ENCODE assay signal across 23 cellular contexts in the genomic region with DNA sequence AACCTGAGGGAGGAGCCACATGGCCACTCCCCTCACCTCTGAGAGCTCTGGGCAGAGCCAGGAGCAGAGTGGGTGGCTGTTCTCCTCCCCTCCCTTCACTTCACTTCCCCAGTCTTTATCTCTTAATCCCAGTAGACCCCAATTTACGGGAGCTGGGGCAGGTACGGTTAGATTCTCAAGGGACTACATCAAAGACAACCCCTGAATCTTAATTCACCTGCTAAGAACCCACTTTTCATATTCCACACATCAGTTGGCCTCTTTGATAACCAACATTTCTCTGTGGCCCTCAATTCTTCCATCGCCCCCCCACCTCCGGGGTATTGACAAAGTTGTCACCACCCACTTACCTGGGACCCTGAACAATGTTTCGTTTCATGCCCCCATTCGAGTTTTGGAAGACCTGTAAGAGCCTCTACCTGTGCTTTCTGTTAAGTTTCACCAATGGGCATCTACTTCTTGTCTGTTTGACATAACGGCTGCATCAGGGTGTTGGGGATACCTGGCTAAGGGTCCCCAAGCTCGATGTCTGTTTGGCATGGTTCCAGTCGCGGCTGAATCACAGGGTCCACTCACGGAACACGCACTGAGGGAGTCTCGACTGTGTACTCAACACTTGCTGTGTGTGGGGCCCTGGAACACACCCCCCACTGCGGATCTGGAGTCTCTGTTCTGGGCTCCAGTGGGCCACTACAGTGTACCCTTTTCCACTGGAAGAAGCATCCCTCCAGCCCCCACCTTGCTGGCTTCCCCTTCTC. TPM values are rescaled to one million over a fixed set of nuclear protein-coding genes. Genes with fewer than 3 reads are reported as not detected.
DNase-seq lines count a peak whose midpoint lies in the region; ATAC-seq and TF ChIP-seq lines count a peak whose summit lies in the region.
"Had no signal": no experiment of that assay in that cellular context is flagged by ENCODE, and none has a peak within 500 bp of the region (broad histone marks: within the 10 kb centered on the region; RNA-seq: fewer than 3 reads in every experiment).

No MANE protein-coding gene starts in this region.

- no peak overlapping the region for H3K4ac ChIP-seq in neuronal stem cell (ENCODE audit: low read length)

- H3K36me3 Mint-ChIP-seq in activated T-helper 17 cell treated with anti-CD3 and anti-CD28 coated beads, Interleukin-2, amount 50 U/mL, for 72 hours (ENCODE audit: low read depth): no peaks in the 10 kb centered on the region

- TF ChIP-seq CTCF in DOHH2 (IDR thresholded peaks at IDR 0.05; ENCODE audit: low read depth, low read length, poor library complexity, severe bottlenecking): no peak

- no peak overlapping the region for H3K14ac ChIP-seq in neuronal stem cell (ENCODE audit: low read length)

- no peaks in the 10 kb centered on the region for H3K79me1 ChIP-seq in neuronal stem cell (ENCODE audit: low read depth, low read length)

- H3K4me2 ChIP-seq in DOHH2 (ENCODE audit: low read length) (peak overlapping the region; percentile 37), neuronal stem cell (ENCODE audit: insufficient read depth, low read length, poor library complexity, severe bottlenecking) (no peak overlapping the region)

- peak; percentile 37 for ATAC-seq in HG03565 (IDR thresholded peaks at IDR 0.05; ENCODE audit: unreplicated experiment)
- ATAC-seq in activated T-helper 17 cell treated with anti-CD3 and anti-CD28 coated beads, Interleukin-2, amount 50 U/mL, for 72 hours (replicated peaks): no peak

- H3K4me3 Mint-ChIP-seq in activated T-helper 17 cell treated with anti-CD3 and anti-CD28 coated beads, Interleukin-2, amount 50 U/mL, for 72 hours: peak overlapping the region; percentile 28
- H3K4me3 Mint-ChIP-seq: activated B cell treated with CpG ODN at 0.5 μM for 24 hours; activated naive CD4-positive, alpha-beta T cell treated with anti-CD3 and anti-CD28 coated beads for 36 hours had no signal

- peaks cover 3% of the 10 kb centered on the region for H3K27me3 Mint-ChIP-seq in activated T-helper 17 cell treated with anti-CD3 and anti-CD28 coated beads, Interleukin-2, amount 50 U/mL, for 72 hours
- H3K27me3 Mint-ChIP-seq: activated B cell treated with CpG ODN at 0.5 μM for 24 hours had no signal

- H3K79me2 ChIP-seq in DOHH2 (ENCODE audit: control insufficient read depth, low read length): no peaks in the 10 kb centered on the region

- H3K27ac ChIP-seq in DOHH2 (ENCODE audit: low read depth, low read length): no peak overlapping the region
- no peak overlapping the region for H3K27ac ChIP-seq in neuronal stem cell (replicated peaks; ENCODE audit: low read length)
- H3K27ac ChIP-seq: gastroesophageal sphincter, prostate gland, sigmoid colon had no signal

- WGBS in neuronal stem cell (ENCODE audit: extremely low coverage in 2 of 2, insufficient read length in 2 of 2, insufficient replicate concordance in 1 of 2), 2 donors: no CpG with 5 or more reads among the region's 14 CpGs

- no peaks in the 10 kb centered on the region for H3K9me2 ChIP-seq in DOHH2 (replicated peaks; ENCODE audit: control insufficient read depth, low read length)

- peak overlapping the region; percentile 6 for H3K18ac ChIP-seq in neuronal stem cell (ENCODE audit: low read length)

- H2BK12ac ChIP-seq in neuronal stem cell (ENCODE audit: low read length): no peak overlapping the region

- H4K8ac ChIP-seq in neuronal stem cell (ENCODE audit: low read depth, low read length): no peak overlapping the region

- no peaks in the 10 kb centered on the region for H3K4me1 Mint-ChIP-seq in activated T-helper 17 cell treated with anti-CD3 and anti-CD28 coated beads, Interleukin-2, amount 50 U/mL, for 72 hours

- H3K9me3 ChIP-seq in DOHH2 (ENCODE audit: control insufficient read depth, insufficient read depth, low read length) (peaks cover 28% of the 10 kb centered on the region; the same call in 1 of the 2 replicates), neuronal stem cell (replicated peaks in 1 of 2; ENCODE audit: control insufficient read depth in 2 of 2, insufficient read depth in 1 of 2, low read depth in 1 of 2, low read length in 2 of 2) (peaks cover 4 to 13% of the 10 kb centered on the region in 2 donors)
- H3K9me3 ChIP-seq: gastroesophageal sphincter, prostate gland had no signal

- H2BK15ac ChIP-seq in neuronal stem cell (ENCODE audit: low read length): no peak overlapping the region

- H2AK5ac ChIP-seq in neuronal stem cell (ENCODE audit: low read depth, low read length): peak overlapping the region; percentile 24

- no peak overlapping the region for H4K91ac ChIP-seq in neuronal stem cell (ENCODE audit: low read depth, low read length, poor library complexity)

- no peaks in the 10 kb centered on the region for H3F3A ChIP-seq in DOHH2 (ENCODE audit: control insufficient read depth, insufficient read depth)

- no peak overlapping the region for H3K27ac Mint-ChIP-seq in activated T-helper 17 cell treated with anti-CD3 and anti-CD28 coated beads, Interleukin-2, amount 50 U/mL, for 72 hours
- H3K27ac Mint-ChIP-seq: activated B cell treated with CpG ODN at 0.5 μM for 24 hours; activated naive CD4-positive, alpha-beta T cell treated with anti-CD3 and anti-CD28 coated beads for 36 hours; activated T-cell treated with anti-CD3 and anti-CD28 coated beads, Interleukin-2, amount 50 U/mL, for 72 hours had no signal

- H4K20me1 ChIP-seq in DOHH2 (ENCODE audit: control insufficient read depth, insufficient read depth, low read depth, low read length): no peaks in the 10 kb centered on the region

- DNase-seq in neuronal stem cell (ENCODE audit: low spot score) (no peak), SIG-M5 treated with dmso at 0.1 percent for 504 hours (lab: John Stamatoyannopoulos, UW; ENCODE audit: unreplicated experiment) (no peak), activated gamma-delta T cell treated with Interleukin-2 at 50 U/mL for 16 hours (no peak), GM19240 (ENCODE audit: insufficient read length, low spot score) (no peak)
- no peak for DNase-seq in stimulated activated naive CD4-positive, alpha-beta T cell (lab: John Stamatoyannopoulos, UW)
- DNase-seq: activated B cell treated with CpG ODN at 0.5 μM for 24 hours, DMS79 treated with DMSO at 0.1 percent for 48 hours, GF-D8, NCI-H1092 treated with DMSO at 0.1 percent for 48 hours, NCI-H1694 treated with DMSO at 0.1 percent for 48 hours, NCI-H446, sigmoid colon had no signal

- H2AFZ ChIP-seq in neuronal stem cell (ENCODE audit: low read length): no peak overlapping the region

- no peaks in the 10 kb centered on the region for H3K27me3 ChIP-seq in DOHH2 (ENCODE audit: control insufficient read depth, low read length)
- no peaks in the 10 kb centered on the region for H3K27me3 ChIP-seq in neuronal stem cell (ENCODE audit: control insufficient read depth in 3 of 3, insufficient read depth in 3 of 3, low read depth in 1 of 3, low read length in 3 of 3)

- H3K36me3 ChIP-seq in DOHH2 (ENCODE audit: control insufficient read depth, low read length) (no peaks in the 10 kb centered on the region), neuronal stem cell (replicated peaks in 1 of 2; ENCODE audit: control insufficient read depth in 2 of 2, insufficient read depth in 2 of 2, low read length in 2 of 2) (no peaks in the 10 kb centered on the region)
- H3K36me3 ChIP-seq: gastroesophageal sphincter, prostate gland, sigmoid colon had no signal

- no peak overlapping the region for H2BK120ac ChIP-seq in neuronal stem cell (ENCODE audit: low read depth, low read length)

- H2BK5ac ChIP-seq in neuronal stem cell (ENCODE audit: low read length): no peak overlapping the region

- no peak overlapping the region for H3K9ac ChIP-seq in neuronal stem cell (ENCODE audit: low read depth, low read length, poor library complexity)

- no peak overlapping the region for H3K23ac ChIP-seq in neuronal stem cell (ENCODE audit: low read depth, low read length, poor library complexity)

- H3K4me1 ChIP-seq in DOHH2 (ENCODE audit: control insufficient read depth, low read length): peaks cover 7% of the 10 kb centered on the region
- H3K4me1 ChIP-seq in neuronal stem cell (ENCODE audit: control insufficient read depth in 2 of 2, insufficient read depth in 1 of 2, low read depth in 1 of 2, low read length in 2 of 2): peaks cover 0 to 2% of the 10 kb centered on the region in 2 donors
- H3K4me1 ChIP-seq: gastroesophageal sphincter, prostate gland, sigmoid colon had no signal

- no peaks in the 10 kb centered on the region for H3K9me3 Mint-ChIP-seq in activated T-helper 17 cell treated with anti-CD3 and anti-CD28 coated beads, Interleukin-2, amount 50 U/mL, for 72 hours

- H3K4me3 ChIP-seq in DOHH2 (ENCODE audit: low read length) (peak overlapping the region; percentile 19; the same call in 1 of the 2 replicates), neuronal stem cell (ENCODE audit: low read length in 2 of 2) (no peak overlapping the region)
- H3K4me3 ChIP-seq: gastroesophageal sphincter, prostate gland, sigmoid colon had no signal

RNA-seq across cellular contexts. Expression of a gene that starts 27.8 kb away (rescaled TPM):
- total RNA-seq in activated T-helper 17 cell treated with anti-CD3 and anti-CD28 coated beads, Interleukin-2, amount 50 U/mL, for 72 hours: not detected
- polyA plus RNA-seq in neuronal stem cell (2013, experiment 1 of 2): 0.32 TPM
- 0.18 TPM for polyA plus RNA-seq in neuronal stem cell (2013, experiment 2 of 2)
- total RNA-seq: activated B cell treated with CpG ODN at 0.5 μM for 24 hours; activated naive CD4-positive, alpha-beta T cell treated with anti-CD3 and anti-CD28 coated beads for 36 hours; activated T-cell treated with anti-CD3 and anti-CD28 coated beads, Interleukin-2, amount 50 U/mL, for 72 hours; endothelial cell of umbilical vein; gastroesophageal sphincter; left lobe of liver; prostate gland; sigmoid colon; urinary bladder had no signal
- polyA plus RNA-seq: endothelial cell of umbilical vein, sigmoid colon, urinary bladder had no signal

RNA-seq across cellular contexts. Expression of a gene that starts 46.7 kb away (rescaled TPM):
- not detected for total RNA-seq in activated T-helper 17 cell treated with anti-CD3 and anti-CD28 coated beads, Interleukin-2, amount 50 U/mL, for 72 hours
- 23.1 TPM for polyA plus RNA-seq in neuronal stem cell (2013, experiment 1 of 2)
- 20.8 TPM for polyA plus RNA-seq in neuronal stem cell (2013, experiment 2 of 2)
- total RNA-seq: activated B cell treated with CpG ODN at 0.5 μM for 24 hours; activated naive CD4-positive, alpha-beta T cell treated with anti-CD3 and anti-CD28 coated beads for 36 hours; M059J had no signal
